16 cellular contexts compared by ENCODE assay signal in the genomic region with DNA sequence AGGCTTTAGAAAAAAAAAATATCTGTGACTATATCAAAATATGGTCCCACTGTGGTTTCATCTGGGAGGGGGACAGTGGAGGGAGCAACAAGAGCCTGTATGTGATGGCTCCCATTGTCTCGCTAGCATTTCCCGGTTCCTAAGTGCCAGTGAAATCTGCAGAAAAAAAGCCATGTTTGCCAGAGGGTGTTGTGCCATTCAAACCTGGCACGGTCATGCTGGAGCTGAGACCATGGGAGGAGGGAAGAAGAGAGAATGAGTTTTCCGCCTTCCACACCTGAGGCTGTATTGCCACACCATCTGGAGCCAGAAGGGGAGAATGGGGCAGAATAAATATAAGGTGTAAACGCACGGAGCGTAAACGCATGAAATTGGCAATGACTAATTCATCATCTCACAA.
DNase-seq lines count a peak whose midpoint lies in the region; ATAC-seq and TF ChIP-seq lines count a peak whose summit lies in the region.
"Had no signal": no experiment of that assay in that cellular context is flagged by ENCODE, and none has a peak within 500 bp of the region (broad histone marks: within the 10 kb centered on the region; RNA-seq: fewer than 3 reads in every experiment).

No MANE protein-coding gene starts in this region.

- no peaks in the 10 kb centered on the region for H3F3A ChIP-seq in neural cell (ENCODE audit: insufficient read depth, low read length, poor library complexity, severe bottlenecking)

- H3K36me3 ChIP-seq in neural cell (ENCODE audit: insufficient read depth, low read length) = no peaks in the 10 kb centered on the region

- H3K27ac ChIP-seq in neural cell (ENCODE audit: low read length) = peak overlapping the region; percentile 84
- H3K27ac ChIP-seq: 22Rv1 had no signal

- H3K9me3 Mint-ChIP-seq in brain = peaks cover 0 to 7% (median 4%) of the 10 kb centered on the region in 5 experiments
- H3K9me3 Mint-ChIP-seq in natural killer cell = peaks cover 0 to 2% of the 10 kb centered on the region in 2 donors
- H3K9me3 Mint-ChIP-seq: CD8-positive, alpha-beta T cell; GM23338 had no signal

- ATAC-seq in HG03439 (IDR thresholded peaks at IDR 0.05; ENCODE audit: unreplicated experiment) = no peak
- no peak for ATAC-seq in left ventricle myocardium superior
- ATAC-seq in natural killer cell = no peak
- ATAC-seq: CD8-positive, alpha-beta T cell; GM23338; HepG2 had no signal

- H3K27me3 ChIP-seq in neural cell (ENCODE audit: insufficient read depth, low read depth, low read length) = no peaks in the 10 kb centered on the region

- no peak overlapping the region for H3K4me3 ChIP-seq in neural cell (ENCODE audit: low read length)
- H3K4me3 ChIP-seq: GM23338 had no signal

- no peaks in the 10 kb centered on the region for H3K79me2 ChIP-seq in neural cell (replicated peaks; ENCODE audit: insufficient read depth, low read length)

- no peaks in the 10 kb centered on the region for H3K9me2 ChIP-seq in neural cell (ENCODE audit: insufficient read depth, low read length)

- H2AFZ ChIP-seq in neural cell (ENCODE audit: low read depth, low read length) = no peak overlapping the region
- H2AFZ ChIP-seq: GM23338 had no signal

- intact Hi-C loops in left ventricle myocardium superior (cut with micrococcal nuclease) (no loop called here), natural killer cell (cut with micrococcal nuclease) (no loop called here)

- H3K4me3 Mint-ChIP-seq in brain (peak overlapping the region in 4 of 5 experiments; percentile 12 to 58 (median 34)), natural killer cell (no peak overlapping the region)
- H3K4me3 Mint-ChIP-seq: CD14-positive monocyte; CD8-positive, alpha-beta T cell; GM23338 had no signal

- H3K4me1 Mint-ChIP-seq in brain (peaks cover 38% of the 10 kb centered on the region), natural killer cell (no peaks in the 10 kb centered on the region)
- H3K4me1 Mint-ChIP-seq: CD14-positive monocyte, GM23338 had no signal

- H4K20me1 ChIP-seq in neural cell (ENCODE audit: insufficient read depth) = no peaks in the 10 kb centered on the region

- TF ChIP-seq CTCF in brain (conservative IDR thresholded peaks at IDR 0.05) (no peak), neural cell (IDR thresholded peaks at IDR 0.05; ENCODE audit: poor library complexity, severe bottlenecking) (no peak), natural killer cell (IDR thresholded peaks at IDR 0.05) (no peak)

- H3K27ac Mint-ChIP-seq in brain (peak overlapping the region; percentile 71 to 97 (median 91)), natural killer cell (no peak overlapping the region)
- H3K27ac Mint-ChIP-seq: CD8-positive, alpha-beta T cell; GM23338 had no signal

- peaks cover 11% of the 10 kb centered on the region for H3K27me3 Mint-ChIP-seq in brain
- H3K27me3 Mint-ChIP-seq in natural killer cell (ENCODE audit: low read depth in 2 of 2) = peaks cover 0 to 4% of the 10 kb centered on the region in 2 donors

- peak; percentile 18 for DNase-seq in NCI-H2171 treated with DMSO at 0.1 percent for 48 hours (lab: John Stamatoyannopoulos, UW)
- DNase-seq in NCI-H2171 (lab: John Stamatoyannopoulos, UW) = no peak
- DNase-seq in NCI-H2029 (lab: John Stamatoyannopoulos, UW) = peak; percentile 66
- no peak for DNase-seq in left ventricle myocardium superior
- DNase-seq in natural killer cell = no peak
- DNase-seq: CD8-positive, alpha-beta T cell; COR-L47; DMS53; H7 had no signal

- no peak for TF ChIP-seq EP300 in neural cell (conservative IDR thresholded peaks at IDR 0.05; ENCODE audit: poor library complexity, severe bottlenecking)

- H3K36me3 Mint-ChIP-seq in brain (no peaks in the 10 kb centered on the region), natural killer cell (no peaks in the 10 kb centered on the region)
- H3K36me3 Mint-ChIP-seq: CD14-positive monocyte; CD8-positive, alpha-beta T cell had no signal

- no peaks in the 10 kb centered on the region for H3K9me3 ChIP-seq in neural cell (ENCODE audit: low read length)

- no peak for TF ChIP-seq RAD21 in neural cell (conservative IDR thresholded peaks at IDR 0.05)

- H3K9ac ChIP-seq in neural cell (ENCODE audit: low read length) = peak overlapping the region; percentile 35

- no peak overlapping the region for H3K4me2 ChIP-seq in neural cell (ENCODE audit: low read length)
- H3K4me2 ChIP-seq: GM23338 had no signal

TF ChIP-seq in neural cell, 6 proteins besides CTCF, POLR2A, EP300 and RAD21:
- no peak for TF ChIP-seq TAF1 (IDR thresholded peaks at IDR 0.05; ENCODE audit: low read depth)
- TF ChIP-seq POLR2AphosphoS5 (IDR thresholded peaks at IDR 0.05) = no peak
- no peak for TF ChIP-seq REST (IDR thresholded peaks at IDR 0.05; ENCODE audit: borderline replicate concordance)
- TF ChIP-seq MXI1 (conservative IDR thresholded peaks at IDR 0.05; ENCODE audit: poor library complexity, severe bottlenecking) = no peak
- TF ChIP-seq EZH2 (IDR thresholded peaks at IDR 0.05; ENCODE audit: borderline replicate concordance, insufficient read depth, low read length, poor library complexity, severe bottlenecking) = no peak
- no peak for TF ChIP-seq SMC3 (conservative IDR thresholded peaks at IDR 0.05; ENCODE audit: poor library complexity)
TF ChIP-seq in neural cell: peak in this region for 0.

Comparison
In these comparisons a context has a peak if more than half of its experiments do, and no peak if none do; other contexts are left out.
1. DNase-seq: peak in NCI-H2171 treated with DMSO at 0.1 percent for 48 hours (single experiment) and NCI-H2029 (single experiment); none in NCI-H2171 (single experiment), left ventricle myocardium superior (single experiment) and natural killer cell (single experiment).
2. H3K27ac Mint-ChIP-seq: peak in brain (5 of 5); none in natural killer cell (0 of 2).